ENCODE assay signal across 23 cellular contexts in the genomic region with DNA sequence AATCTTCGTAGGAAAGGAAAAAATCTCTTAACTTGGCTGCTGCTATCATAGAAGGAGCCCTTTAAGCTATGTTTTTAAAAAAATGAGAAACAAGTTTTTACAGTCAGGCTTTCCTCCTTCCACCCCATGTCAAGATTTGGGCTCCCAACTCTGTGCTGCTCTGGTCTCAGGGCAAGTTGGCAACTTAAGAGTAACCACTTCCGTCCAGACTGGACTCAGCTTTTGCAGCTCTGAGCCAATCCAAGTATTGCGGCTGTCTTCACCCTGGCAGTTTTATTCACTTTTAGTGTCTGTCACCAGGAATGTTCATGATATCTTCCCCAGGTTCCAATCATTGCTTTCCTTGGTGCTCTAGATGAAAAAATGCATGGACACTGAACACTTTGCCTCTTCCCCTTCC.
DNase-seq lines count a peak whose midpoint lies in the region; ATAC-seq and TF ChIP-seq lines count a peak whose summit lies in the region.
"Had no signal": no experiment of that assay in that cellular context is flagged by ENCODE, and none has a peak within 500 bp of the region (broad histone marks: within the 10 kb centered on the region; RNA-seq: fewer than 3 reads in every experiment).

No MANE protein-coding gene starts in this region.

- H3K36me3 ChIP-seq in sigmoid colon = no peaks in the 10 kb centered on the region

- TF ChIP-seq EP300 in sigmoid colon (IDR thresholded peaks at IDR 0.05) = no peak

- ATAC-seq in GM18858 (IDR thresholded peaks at IDR 0.05; ENCODE audit: unreplicated experiment) (no peak), left colon (no peak), HG02884 (IDR thresholded peaks at IDR 0.05; ENCODE audit: unreplicated experiment) (no peak)
- ATAC-seq: stimulated activated naive B cell treated with anti-CD40 and anti-IgM and Interleukin-4, amounts not matched to agents 10 μg/mL and 1 μg/mL and 100 μg/mL, for 72 hours had no signal

- H3K4me3 ChIP-seq in sigmoid colon = no peak overlapping the region

- no peak overlapping the region for H3K27ac Mint-ChIP-seq in activated CD4-positive, alpha-beta memory T cell treated with anti-CD3 and anti-CD28 coated beads for 36 hours
- H3K27ac Mint-ChIP-seq: activated naive CD4-positive, alpha-beta T cell treated with anti-CD3 and anti-CD28 coated beads, Interleukin-2, amount 10 ng/mL, durations not matched to agents 7 days and 5 days; immature natural killer cell; stimulated activated naive B cell treated with anti-CD40 and anti-IgM and Interleukin-4, amounts not matched to agents 10 μg/mL and 1 μg/mL and 100 μg/mL, for 72 hours; type B pancreatic cell had no signal

- no peak for TF ChIP-seq CTCF in sigmoid colon (IDR thresholded peaks at IDR 0.05)

- H3K36me3 Mint-ChIP-seq in activated CD4-positive, alpha-beta memory T cell treated with anti-CD3 and anti-CD28 coated beads for 36 hours = no peaks in the 10 kb centered on the region
- H3K36me3 Mint-ChIP-seq: activated naive CD4-positive, alpha-beta T cell treated with anti-CD3 and anti-CD28 coated beads, Interleukin-2, amount 10 ng/mL, durations not matched to agents 7 days and 5 days; immature natural killer cell; stimulated activated naive B cell treated with anti-CD40 and anti-IgM and Interleukin-4, amounts not matched to agents 10 μg/mL and 1 μg/mL and 100 μg/mL, for 72 hours; type B pancreatic cell had no signal

- TF ChIP-seq POLR2A in sigmoid colon (IDR thresholded peaks at IDR 0.05) = no peak

- no peak overlapping the region for H3K4me3 Mint-ChIP-seq in activated CD4-positive, alpha-beta memory T cell treated with anti-CD3 and anti-CD28 coated beads for 36 hours
- H3K4me3 Mint-ChIP-seq: activated naive CD4-positive, alpha-beta T cell treated with anti-CD3 and anti-CD28 coated beads, Interleukin-2, amount 10 ng/mL, durations not matched to agents 7 days and 5 days; immature natural killer cell; neural crest cell; stimulated activated naive B cell treated with anti-CD40 and anti-IgM and Interleukin-4, amounts not matched to agents 10 μg/mL and 1 μg/mL and 100 μg/mL, for 72 hours; type B pancreatic cell had no signal

- peaks cover 13% of the 10 kb centered on the region for H3K27me3 Mint-ChIP-seq in activated CD4-positive, alpha-beta memory T cell treated with anti-CD3 and anti-CD28 coated beads for 36 hours
- H3K27me3 Mint-ChIP-seq: activated naive CD4-positive, alpha-beta T cell treated with anti-CD3 and anti-CD28 coated beads, Interleukin-2, amount 10 ng/mL, durations not matched to agents 7 days and 5 days had no signal

- no peaks in the 10 kb centered on the region for H3K9me3 ChIP-seq in sigmoid colon

- H3K4me1 ChIP-seq in sigmoid colon = peaks cover 0 to 32% (median 25%) of the 10 kb centered on the region in 4 donors

- intact Hi-C loops in sigmoid colon (cut with DNase I) (no loop called here), left colon (cut with DNase I, micrococcal nuclease) (no loop called here)
- intact Hi-C loops in activated CD4-positive, alpha-beta memory T cell treated with anti-CD3 and anti-CD28 coated beads for 36 hours (cut with micrococcal nuclease) = no loop called here

- peak overlapping the region in 3 of 4 donors; percentile 18 to 52 (median 21) for H3K27ac ChIP-seq in sigmoid colon
- H3K27ac ChIP-seq: epithelial cell of prostate had no signal

- no peaks in the 10 kb centered on the region for H3K27me3 ChIP-seq in sigmoid colon

- 80 to 81% methylated on average over 3 of the region's 3 CpGs for WGBS in sigmoid colon, 2 donors

- no peaks in the 10 kb centered on the region for H3K4me1 Mint-ChIP-seq in activated CD4-positive, alpha-beta memory T cell treated with anti-CD3 and anti-CD28 coated beads for 36 hours (ENCODE audit: low read depth)
- H3K4me1 Mint-ChIP-seq: activated naive CD4-positive, alpha-beta T cell treated with anti-CD3 and anti-CD28 coated beads, Interleukin-2, amount 10 ng/mL, durations not matched to agents 7 days and 5 days; immature natural killer cell; neural crest cell; stimulated activated naive B cell treated with anti-CD40 and anti-IgM and Interleukin-4, amounts not matched to agents 10 μg/mL and 1 μg/mL and 100 μg/mL, for 72 hours had no signal

- H3K9me3 Mint-ChIP-seq in activated CD4-positive, alpha-beta memory T cell treated with anti-CD3 and anti-CD28 coated beads for 36 hours = no peaks in the 10 kb centered on the region
- H3K9me3 Mint-ChIP-seq: activated naive CD4-positive, alpha-beta T cell treated with anti-CD3 and anti-CD28 coated beads, Interleukin-2, amount 10 ng/mL, durations not matched to agents 7 days and 5 days; immature natural killer cell; neural crest cell had no signal

- POLR2A ChIA-PET in activated CD4-positive, alpha-beta memory T cell treated with anti-CD3 and anti-CD28 coated beads for 36 hours (lab: Charles Lee) = no interaction called here

- DNase-seq in AG08396 (ENCODE audit: low spot score) (peak; percentile 34), M059J (ENCODE audit: low read depth) (peak; percentile 56), fibroblast of peridontal ligament (ENCODE audit: extremely low read depth) (peak; percentile 32), sigmoid colon (no peak), left colon (no peak)
- DNase-seq in activated CD4-positive, alpha-beta memory T cell treated with anti-CD3 and anti-CD28 coated beads for 36 hours = no peak
- DNase-seq: activated naive CD4-positive, alpha-beta T cell treated with anti-CD3 and anti-CD28 coated beads, Interleukin-2, amount 10 ng/mL, durations not matched to agents 7 days and 5 days; dermis blood vessel endothelial cell; glutamatergic neuron; immature natural killer cell; KBM-7; mesendoderm; NCI-H1105; NCI-H2081 treated with DMSO at 0.1 percent for 48 hours; NCI-H69; SHP77; stimulated activated naive B cell treated with anti-CD40 and anti-IgM and Interleukin-4, amounts not matched to agents 10 μg/mL and 1 μg/mL and 100 μg/mL, for 72 hours; T-helper 1 cell had no signal

- CTCF ChIA-PET in activated CD4-positive, alpha-beta memory T cell treated with anti-CD3 and anti-CD28 coated beads for 36 hours (lab: Charles Lee) = no interaction called here

Comparison
In these comparisons a context has a peak if more than half of its experiments do, and no peak if none do; other contexts are left out.
1. DNase-seq: peak in AG08396 (single experiment), M059J (single experiment) and fibroblast of peridontal ligament (single experiment); none in sigmoid colon (single experiment), activated CD4-positive, alpha-beta memory T cell treated with anti-CD3 and anti-CD28 coated beads for 36 hours (single experiment) and left colon (0 of 2).